In the genomic region with DNA sequence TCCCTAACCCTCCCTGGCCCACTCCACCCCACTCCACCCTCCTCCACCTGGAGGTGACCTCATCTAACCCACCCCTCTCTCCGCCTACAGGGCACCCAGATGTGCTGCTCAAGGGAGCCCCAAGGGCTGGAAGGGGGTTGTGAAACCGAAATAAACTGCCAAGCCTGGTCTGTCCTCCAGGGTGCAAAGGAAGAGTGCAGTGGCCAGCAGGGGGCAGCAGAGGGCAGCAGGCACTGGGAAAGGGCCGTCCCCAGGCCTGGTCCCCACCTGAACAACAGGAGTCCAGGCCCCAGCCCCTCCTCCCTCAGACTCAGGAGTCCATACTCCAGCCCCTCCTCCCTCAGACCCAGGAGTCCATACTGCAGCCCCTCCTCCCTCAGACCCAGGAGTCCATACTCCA, we compare ENCODE assay signal across 9 cellular contexts. TPM values are rescaled to one million over a fixed set of nuclear protein-coding genes. Genes with fewer than 3 reads are reported as not detected.
DNase-seq lines count a peak whose midpoint lies in the region; ATAC-seq, FAIRE-seq and TF ChIP-seq lines count a peak whose summit lies in the region.
"Had no signal": no experiment of that assay in that cellular context is flagged by ENCODE, and none has a peak within 500 bp of the region (broad histone marks: within the 10 kb centered on the region; RNA-seq: fewer than 3 reads in every experiment).

No MANE protein-coding gene starts in this region.

- H3K27me3 Mint-ChIP-seq in WTC11 (ENCODE audit: low read depth) = peaks cover 49% of the 10 kb centered on the region

- no peak for FAIRE-seq in keratinocyte (lab: Jason Lieb, UNC)

- no peaks in the 10 kb centered on the region for H3K9me2 ChIP-seq in DOHH2 (replicated peaks; ENCODE audit: control insufficient read depth, low read length)

- H3K27ac ChIP-seq in DOHH2 (ENCODE audit: low read depth, low read length) (no peak overlapping the region), keratinocyte (ENCODE audit: control insufficient read depth, insufficient read depth, low read length) (no peak overlapping the region)

- peaks cover 25% of the 10 kb centered on the region for H3K36me3 Mint-ChIP-seq in WTC11

- TF ChIP-seq CTCF in DOHH2 (IDR thresholded peaks at IDR 0.05; ENCODE audit: low read depth, low read length, poor library complexity, severe bottlenecking) (peak; percentile 89), WTC11 (IDR thresholded peaks at IDR 0.05) (peak; percentile 94), keratinocyte (optimal IDR thresholded peaks at IDR 0.05 in 1 of 3, IDR thresholded peaks at IDR 0.05 in 1 of 3, conservative IDR thresholded peaks at IDR 0.05 in 1 of 3; ENCODE audit: extremely low read depth in 1 of 3, insufficient read depth in 2 of 3, low read length in 3 of 3) (peak; percentile 92 to 99 (median 93))

- POLR2A ChIA-PET in WTC11 (lab: Charles Lee) = no interaction called here

- no peak overlapping the region for H3K4me3 ChIP-seq in DOHH2 (ENCODE audit: low read length)
- no peak overlapping the region for H3K4me3 ChIP-seq in keratinocyte (ENCODE audit: control insufficient read depth in 2 of 3, extremely low read depth in 1 of 3, insufficient read depth in 2 of 3, low read depth in 1 of 3, low read length in 3 of 3)

- H3K27me3 ChIP-seq in DOHH2 (ENCODE audit: control insufficient read depth, low read length) = peaks cover 15% of the 10 kb centered on the region; the same call in 1 of the 2 replicates
- no peaks in the 10 kb centered on the region for H3K27me3 ChIP-seq in keratinocyte (ENCODE audit: control insufficient read depth, extremely low read depth, insufficient read depth, low read length)

- in situ Hi-C loops in T47D (cut with HindIII; ENCODE audit: low pct_unique_long_range_greater_than_20kb, low sequenced_read_pairs) = no loop called here

- H3K79me2 ChIP-seq in DOHH2 (ENCODE audit: control insufficient read depth, low read length) = no peaks in the 10 kb centered on the region
- H3K79me2 ChIP-seq in keratinocyte (ENCODE audit: control insufficient read depth, insufficient read depth, low read length) = no peaks in the 10 kb centered on the region

- H3F3A ChIP-seq in DOHH2 (ENCODE audit: control insufficient read depth, insufficient read depth) = no peaks in the 10 kb centered on the region

- peaks cover 31% of the 10 kb centered on the region for H3K4me1 Mint-ChIP-seq in WTC11

- H3K27ac Mint-ChIP-seq in WTC11 = no peak overlapping the region

- H3K4me1 ChIP-seq in DOHH2 (ENCODE audit: control insufficient read depth, low read length) = no peaks in the 10 kb centered on the region
- H3K4me1 ChIP-seq in keratinocyte (ENCODE audit: control insufficient read depth, extremely low read depth, insufficient read depth, low read length) = no peaks in the 10 kb centered on the region

- H3K9me3 ChIP-seq in DOHH2 (ENCODE audit: control insufficient read depth, insufficient read depth, low read length) (no peaks in the 10 kb centered on the region), keratinocyte (ENCODE audit: control insufficient read depth, low read depth, low read length) (no peaks in the 10 kb centered on the region)

- H3K4me3 Mint-ChIP-seq in WTC11 = no peak overlapping the region

- dilution Hi-C loops in keratinocyte (cut with MboI; ENCODE audit: extremely low pct_ligation_motif_present, low sequenced_read_pairs) = no loop called here

- H3K9me1 ChIP-seq in keratinocyte (ENCODE audit: control insufficient read depth, extremely low read depth, insufficient read depth, low read length) = no peaks in the 10 kb centered on the region

- no peaks in the 10 kb centered on the region for H3K9me3 Mint-ChIP-seq in WTC11

- ATAC-seq in HG02642 (IDR thresholded peaks at IDR 0.05; ENCODE audit: poor library complexity, unreplicated experiment) (peak; percentile 74), WTC11 (peak; percentile 93), GM18873 (IDR thresholded peaks at IDR 0.05; ENCODE audit: low FRiP score, unreplicated experiment) (no peak)

- H4K20me1 ChIP-seq in DOHH2 (ENCODE audit: control insufficient read depth, insufficient read depth, low read depth, low read length) (no peaks in the 10 kb centered on the region), keratinocyte (ENCODE audit: control insufficient read depth, extremely low read depth, insufficient read depth, low read length) (peaks cover 6% of the 10 kb centered on the region)

- no peak overlapping the region for H3K9ac ChIP-seq in keratinocyte (ENCODE audit: control insufficient read depth, extremely low read depth, insufficient read depth, low read length)

- CTCF ChIA-PET in WTC11 (lab: Charles Lee) = interaction anchor here (0.6 to 1.5 kb wide), 4 partner anchors 13 to 77 kb away, joined by 3 to 4 read pairs (median 4); no protein-coding TSS in a partner anchor

- DNase-seq in NCI-H2196 (lab: John Stamatoyannopoulos, UW; ENCODE audit: unreplicated experiment) (peak; percentile 87), WTC11 (ENCODE audit: low spot score) (peak; percentile 97), T47D (ENCODE audit: low read depth in 1 of 2, low spot score in 1 of 2) (peak; percentile 43 to 83), keratinocyte (ENCODE audit: low read depth, low spot score) (no peak)
- DNase-seq in stimulated activated CD4-positive, alpha-beta T cell treated with anti-CD3 and anti-CD28 coated beads, Interleukin-2, amount 100 ng/mL, for 48 hours = peak; percentile 87 to 90

- H3K36me3 ChIP-seq in DOHH2 (ENCODE audit: control insufficient read depth, low read length) = no peaks in the 10 kb centered on the region
- H3K36me3 ChIP-seq in keratinocyte (ENCODE audit: control insufficient read depth in 2 of 2, extremely low read depth in 1 of 2, insufficient read depth in 2 of 2, low read length in 2 of 2) = peaks cover 36 to 41% of the 10 kb centered on the region in 2 experiments

- no peak overlapping the region for H3K4me2 ChIP-seq in DOHH2 (ENCODE audit: low read length)
- H3K4me2 ChIP-seq in keratinocyte (ENCODE audit: control insufficient read depth, extremely low read depth, insufficient read depth, low read depth, low read length) = no peak overlapping the region

- no peak overlapping the region for H2AFZ ChIP-seq in keratinocyte (ENCODE audit: control insufficient read depth, low read length)

TF ChIP-seq in WTC11, 78 proteins besides CTCF, POLR2A, EP300 and RAD21:
- 0 out of 2 replicates have a peak, but pooled peaks have one; percentile 24 for TF ChIP-seq SP1 (CRISPR knock-in tag; conservative IDR thresholded peaks at IDR 0.05)
- peak; percentile 19; the same call in 1 of the 2 replicates for TF ChIP-seq ZNF423 (CRISPR knock-in tag; IDR thresholded peaks at IDR 0.05)
- peak; percentile 44; the same call in 1 of the 2 replicates for TF ChIP-seq ZNF263 (CRISPR knock-in tag; IDR thresholded peaks at IDR 0.05; ENCODE audit: low read depth)
- TF ChIP-seq IRF2 (CRISPR knock-in tag; IDR thresholded peaks at IDR 0.05; ENCODE audit: borderline replicate concordance, low read depth) = no peak
TF ChIP-seq in WTC11: peak in this region for 3.

RNA-seq across cellular contexts. Expression of gene BCAM, which starts 8.4 kb away (rescaled TPM):
- 73.1 to 89.5 TPM (median 80.0 TPM) in 3 replicates for total RNA-seq in WTC11 (2021)
- 13.6 to 28.4 TPM (median 20.8 TPM) in 3 replicates for polyA plus RNA-seq in keratinocyte
- 35.5 TPM for polyA plus RNA-seq in keratinocyte (2011; ENCODE audit: low read depth)
- 8.3 and 23.8 TPM in 2 replicates for polyA plus RNA-seq in keratinocyte (2011; cell fraction: cytosol; rRNA removed)
- 77.2 and 107 TPM in 2 replicates for polyA plus RNA-seq in keratinocyte (2011; cell fraction: nucleus; rRNA removed)
- 44.8 and 76.7 TPM in 2 replicates for polyA plus RNA-seq in keratinocyte (2012; ENCODE audit: low replicate concordance)
- polyA minus RNA-seq in keratinocyte = 13.7 to 36.7 TPM (median 16.2 TPM) in 3 replicates
- polyA minus RNA-seq in keratinocyte (2011; cell fraction: cytosol; rRNA and poly(A)+ RNA removed) = 39.3 TPM
- polyA minus RNA-seq in keratinocyte (2011; cell fraction: nucleus; rRNA and poly(A)+ RNA removed) = 68.3 and 68.9 TPM in 2 replicates

RNA-seq across cellular contexts. Expression of gene CBLC, which starts 22.8 kb away (rescaled TPM):
- total RNA-seq in WTC11 (2021) = 20.5 to 29.5 TPM (median 27.8 TPM) in 3 replicates
- 27.8 to 58.6 TPM (median 30.1 TPM) in 3 replicates for polyA plus RNA-seq in keratinocyte
- 12.3 TPM for polyA plus RNA-seq in keratinocyte (2011; ENCODE audit: low read depth)
- polyA plus RNA-seq in keratinocyte (2011; cell fraction: cytosol; rRNA removed) = 27.4 and 54.0 TPM in 2 replicates
- 57.2 and 98.5 TPM in 2 replicates for polyA plus RNA-seq in keratinocyte (2011; cell fraction: nucleus; rRNA removed)
- polyA plus RNA-seq in keratinocyte (2012; ENCODE audit: low replicate concordance) = 26.6 and 50.7 TPM in 2 replicates
- 68.8 to 110 TPM (median 88.1 TPM) in 3 replicates for polyA minus RNA-seq in keratinocyte
- 80.4 TPM for polyA minus RNA-seq in keratinocyte (2011; cell fraction: cytosol; rRNA and poly(A)+ RNA removed)
- polyA minus RNA-seq in keratinocyte (2011; cell fraction: nucleus; rRNA and poly(A)+ RNA removed) = 55.4 and 73.0 TPM in 2 replicates
- total RNA-seq: glomerular endothelial cell had no signal

RNA-seq across cellular contexts. Expression of gene NECTIN2, which starts 45.6 kb away (rescaled TPM):
- total RNA-seq in WTC11 (2021) = 164 to 170 TPM (median 168 TPM) in 3 replicates
- polyA plus RNA-seq in keratinocyte = 26.8 to 38.9 TPM (median 29.8 TPM) in 3 replicates
- polyA plus RNA-seq in keratinocyte (2011; ENCODE audit: low read depth) = 39.2 TPM
- polyA plus RNA-seq in keratinocyte (2011; cell fraction: cytosol; rRNA removed) = 20.2 and 26.0 TPM in 2 replicates
- 70.7 and 97.0 TPM in 2 replicates for polyA plus RNA-seq in keratinocyte (2011; cell fraction: nucleus; rRNA removed)
- polyA plus RNA-seq in keratinocyte (2012; ENCODE audit: low replicate concordance) = 47.3 and 77.1 TPM in 2 replicates
- polyA minus RNA-seq in keratinocyte = 40.8 to 124 TPM (median 41.7 TPM) in 3 replicates
- polyA minus RNA-seq in keratinocyte (2011; cell fraction: cytosol; rRNA and poly(A)+ RNA removed) = 36.6 TPM
- polyA minus RNA-seq in keratinocyte (2011; cell fraction: nucleus; rRNA and poly(A)+ RNA removed) = 45.4 and 54.4 TPM in 2 replicates

RNA-seq across cellular contexts. Expression of gene BCL3, which starts 52.0 kb away (rescaled TPM):
- total RNA-seq in WTC11 (2021) = 4.6 to 7.8 TPM (median 5.6 TPM) in 3 replicates
- polyA plus RNA-seq in keratinocyte = 1.1 to 1.8 TPM (median 1.5 TPM) in 3 replicates
- polyA plus RNA-seq in keratinocyte (2011; ENCODE audit: low read depth) = 2.2 TPM
- polyA plus RNA-seq in keratinocyte (2011; cell fraction: cytosol; rRNA removed) = 0.72 and 2.2 TPM in 2 replicates
- polyA plus RNA-seq in keratinocyte (2011; cell fraction: nucleus; rRNA removed) = 7.1 and 8.3 TPM in 2 replicates
- 5.9 and 6.4 TPM in 2 replicates for polyA plus RNA-seq in keratinocyte (2012; ENCODE audit: low replicate concordance)
- 1.1 to 5.8 TPM (median 3.1 TPM) in 3 replicates for polyA minus RNA-seq in keratinocyte
- 12.5 TPM for polyA minus RNA-seq in keratinocyte (2011; cell fraction: cytosol; rRNA and poly(A)+ RNA removed)
- 4.1 and 5.1 TPM in 2 replicates for polyA minus RNA-seq in keratinocyte (2011; cell fraction: nucleus; rRNA and poly(A)+ RNA removed)
